8 cellular contexts compared by ENCODE assay signal in the genomic region with DNA sequence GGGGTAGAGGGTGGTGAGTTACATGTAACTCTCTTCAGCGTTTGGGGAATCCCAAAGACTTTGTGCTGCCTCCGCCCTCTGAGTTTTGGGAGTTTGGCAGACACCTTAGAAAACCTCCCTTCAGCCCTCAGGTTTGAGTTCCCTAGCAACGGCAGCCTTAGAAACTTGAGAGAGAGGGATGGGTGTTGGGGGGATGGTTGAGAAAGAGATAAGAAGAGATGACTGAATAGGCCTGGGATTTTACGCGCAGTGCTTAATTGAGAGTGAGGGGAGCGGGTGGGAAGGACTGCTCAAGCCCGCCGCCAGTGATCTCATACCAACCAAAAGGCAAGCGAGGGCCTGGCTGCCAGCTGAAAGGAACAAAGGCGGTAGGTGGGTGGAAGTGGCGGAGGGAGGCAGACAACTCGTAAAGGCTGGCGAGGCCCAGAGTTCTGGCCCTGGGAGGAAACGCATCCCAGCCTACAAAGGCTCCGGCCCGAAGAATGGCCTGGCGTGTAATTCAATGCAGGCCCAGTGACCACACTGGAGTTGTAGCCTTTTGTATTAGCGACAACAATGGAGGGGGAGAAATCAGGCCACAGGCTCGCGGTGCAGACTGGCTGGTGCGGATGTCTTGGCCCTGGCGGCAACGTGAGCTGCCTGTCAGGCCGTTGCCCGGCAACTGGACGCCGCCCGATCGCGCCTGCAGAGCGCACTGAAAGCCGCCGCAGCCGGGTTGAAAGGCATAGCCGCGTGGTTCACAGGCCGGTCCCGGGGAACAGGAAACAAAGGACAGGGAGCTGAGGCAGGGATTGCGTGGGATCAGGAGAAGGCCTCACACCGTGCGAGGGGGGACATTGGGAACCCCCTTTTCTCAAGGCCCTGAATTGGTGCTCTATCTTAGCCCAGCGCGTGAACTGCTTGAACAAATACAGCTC. TPM values are rescaled to one million over a fixed set of nuclear protein-coding genes. Genes with fewer than 3 reads are reported as not detected.
DNase-seq lines count a peak whose midpoint lies in the region; ATAC-seq and TF ChIP-seq lines count a peak whose summit lies in the region.

No MANE protein-coding gene starts in this region.

- POLR2A ChIA-PET in RWPE1 (lab: Yijun Ruan, JAX; ENCODE audit: low non-redundant PET), result no interaction called here

- H3K27ac ChIP-seq in RWPE1 (no peak overlapping the region), vagina (no peak overlapping the region)

- H3K9ac ChIP-seq in ES-I3 (ENCODE audit: low read depth, low read length), result peak overlapping the region; percentile 60; the same call in 1 of the 2 replicates

- DNase-seq in RWPE1 (ENCODE audit: low spot score) (peak; percentile 33), left kidney (ENCODE audit: low read depth, low spot score) (peak; percentile 95), vagina (ENCODE audit: extremely low spot score in 2 of 2) (no peak)
- DNase-seq in stimulated activated CD4-positive, alpha-beta T cell treated with anti-CD3 and anti-CD28 coated beads, Interleukin-2, amount 100 ng/mL, for 4 hours (ENCODE audit: low read depth), result peak; percentile 7

- TF ChIP-seq CTCF in RWPE1 (conservative IDR thresholded peaks at IDR 0.05; ENCODE audit: low read depth) (no peak), vagina (IDR thresholded peaks at IDR 0.05) (no peak)

- CTCF ChIA-PET in RWPE1 (lab: Yijun Ruan, JAX), result interaction anchor here (0.7 kb wide), 2 partner anchors 35 to 62 kb away, joined by 3 read pairs; no protein-coding TSS in a partner anchor

- peak overlapping the region; percentile 13 for H3K4me3 Mint-ChIP-seq in dendritic cell treated with granulocyte-macrophage colony-stimulating factor and Interleukin-4, amounts not matched to agents 40 ng/mL and 50 ng/mL, for 4 days

- H3K4me1 Mint-ChIP-seq in dendritic cell treated with granulocyte-macrophage colony-stimulating factor and Interleukin-4, amounts not matched to agents 40 ng/mL and 50 ng/mL, for 4 days (ENCODE audit: low read depth), result peaks cover 40% of the 10 kb centered on the region

- H3K36me3 Mint-ChIP-seq in dendritic cell treated with granulocyte-macrophage colony-stimulating factor and Interleukin-4, amounts not matched to agents 40 ng/mL and 50 ng/mL, for 4 days (ENCODE audit: low read depth), result no peaks in the 10 kb centered on the region

- peak overlapping the region; percentile 39 for H3K27ac Mint-ChIP-seq in dendritic cell treated with granulocyte-macrophage colony-stimulating factor and Interleukin-4, amounts not matched to agents 40 ng/mL and 50 ng/mL, for 4 days

- ATAC-seq in HG03135 (IDR thresholded peaks at IDR 0.05; ENCODE audit: unreplicated experiment), result peak; percentile 78
- ATAC-seq in HG02571 (IDR thresholded peaks at IDR 0.05; ENCODE audit: unreplicated experiment), result no peak

- H3K9me3 ChIP-seq in ES-I3 (ENCODE audit: control insufficient read depth, insufficient read depth, low read length) (no peaks in the 10 kb centered on the region), vagina (no peaks in the 10 kb centered on the region)

- no peak for TF ChIP-seq POLR2A in vagina (IDR thresholded peaks at IDR 0.05)

- H3K4me3 ChIP-seq in vagina, result peak overlapping the region in 1 of 2 donors; percentile 16

- H3K36me3 ChIP-seq in ES-I3 (ENCODE audit: insufficient read depth, low read length), result no peaks in the 10 kb centered on the region
- no peaks in the 10 kb centered on the region for H3K36me3 ChIP-seq in vagina

- no peaks in the 10 kb centered on the region for H3K27me3 ChIP-seq in vagina

- intact Hi-C loops in dendritic cell treated with granulocyte-macrophage colony-stimulating factor and Interleukin-4, amounts not matched to agents 40 ng/mL and 50 ng/mL, for 4 days (cut with micrococcal nuclease), result loop anchor here (5.0 kb wide), 2 partner anchors 38 to 82 kb away; a partner anchor contains a TSS
- intact Hi-C loops in vagina (cut with DNase I), result no loop called here

- H3K27me3 Mint-ChIP-seq in dendritic cell treated with granulocyte-macrophage colony-stimulating factor and Interleukin-4, amounts not matched to agents 40 ng/mL and 50 ng/mL, for 4 days, result peaks cover 3% of the 10 kb centered on the region

- H3K4me1 ChIP-seq in ES-I3 (ENCODE audit: insufficient read depth, low read length), result 0 out of 2 replicates have a peak, but pooled peaks cover 4% of the 10 kb centered on the region
- peaks cover 12% of the 10 kb centered on the region for H3K4me1 ChIP-seq in vagina

- H3K9me3 Mint-ChIP-seq in dendritic cell treated with granulocyte-macrophage colony-stimulating factor and Interleukin-4, amounts not matched to agents 40 ng/mL and 50 ng/mL, for 4 days, result no peaks in the 10 kb centered on the region

RNA-seq across cellular contexts. Expression of a gene that starts 39.9 kb away (rescaled TPM):
- total RNA-seq in vagina, result 63.1 TPM

Comparison
In these comparisons a context has a peak if more than half of its experiments do, and no peak if none do; other contexts are left out.
1. DNase-seq: peak in RWPE1 (single experiment), left kidney (single experiment) and stimulated activated CD4-positive, alpha-beta T cell treated with anti-CD3 and anti-CD28 coated beads, Interleukin-2, amount 100 ng/mL, for 4 hours (single experiment); none in vagina (0 of 2).